ENCODE assay signal across 1 cellular context in the genomic region with DNA sequence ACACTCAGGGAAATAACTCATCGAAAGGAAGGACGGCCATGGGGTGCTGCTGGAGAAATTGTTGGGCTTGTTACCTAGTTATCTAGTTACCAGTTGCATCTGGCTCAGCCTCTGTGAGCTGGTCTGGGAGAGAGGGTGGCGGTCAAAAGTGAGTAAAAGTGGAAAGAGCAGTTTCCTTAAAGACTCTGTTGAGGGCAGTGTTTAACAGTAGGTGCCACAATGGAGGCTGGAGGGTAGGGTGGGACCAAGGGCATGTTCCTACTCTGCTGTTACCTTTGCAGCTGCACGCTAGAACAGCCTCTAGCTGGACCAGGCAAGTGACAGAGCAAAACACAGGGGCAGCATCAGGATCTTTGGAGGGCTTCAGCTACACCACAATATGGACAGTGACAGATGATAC.
TF ChIP-seq lines count a peak whose summit lies in the region.

No MANE protein-coding gene starts in this region.

TF ChIP-seq in WTC11, 78 proteins besides CTCF, POLR2A, EP300 and RAD21:
- TF ChIP-seq, protein P1, sequence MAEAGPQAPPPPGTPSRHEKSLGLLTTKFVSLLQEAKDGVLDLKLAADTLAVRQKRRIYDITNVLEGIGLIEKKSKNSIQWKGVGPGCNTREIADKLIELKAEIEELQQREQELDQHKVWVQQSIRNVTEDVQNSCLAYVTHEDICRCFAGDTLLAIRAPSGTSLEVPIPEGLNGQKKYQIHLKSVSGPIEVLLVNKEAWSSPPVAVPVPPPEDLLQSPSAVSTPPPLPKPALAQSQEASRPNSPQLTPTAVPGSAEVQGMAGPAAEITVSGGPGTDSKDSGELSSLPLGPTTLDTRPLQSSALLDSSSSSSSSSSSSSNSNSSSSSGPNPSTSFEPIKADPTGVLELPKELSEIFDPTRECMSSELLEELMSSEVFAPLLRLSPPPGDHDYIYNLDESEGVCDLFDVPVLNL (CRISPR knock-in tag; IDR thresholded peaks at IDR 0.05; ENCODE audit: borderline replicate concordance, low read depth): no peak
- TF ChIP-seq HMGA2 (CRISPR knock-in tag; IDR thresholded peaks at IDR 0.05): no peak
- no peak for TF ChIP-seq NFE2L1 (CRISPR knock-in tag; IDR thresholded peaks at IDR 0.05)
- TF ChIP-seq NR1H2 (CRISPR knock-in tag; IDR thresholded peaks at IDR 0.05): no peak
- no peak for TF ChIP-seq MYBL2 (CRISPR knock-in tag; IDR thresholded peaks at IDR 0.05)
